18 cellular contexts compared by ENCODE assay signal in genomic region chr14:92847220-92848148, GRCh38. TPM values are rescaled to one million over a fixed set of nuclear protein-coding genes. Genes with fewer than 3 reads are reported as not detected.
A peak's percentile ranks its signal among the peaks of the same experiment; 100 is the strongest.
DNase-seq lines count a peak whose midpoint lies in the region; ATAC-seq and FAIRE-seq lines count a peak whose summit lies in the region.
"Had no signal": no experiment of that assay in that cellular context is flagged by ENCODE, and none has a peak within 500 bp of the region (broad histone marks: within the 10 kb centered on the region; RNA-seq: fewer than 3 reads in every experiment).

No MANE protein-coding gene starts in this region.

- peaks cover 49% of the 10 kb centered on the region for H3K4me1 Mint-ChIP-seq in activated naive CD4-positive, alpha-beta T cell treated with anti-CD3 and anti-CD28 coated beads, Interleukin-2, amount 50 U/mL, for 24 hours
- peaks cover 60% of the 10 kb centered on the region for H3K4me1 Mint-ChIP-seq in activated naive CD8-positive, alpha-beta T cell treated with anti-CD3 and anti-CD28 coated beads, Interleukin-2, amount 50 U/mL, for 24 hours
- peaks cover 33 to 63% of the 10 kb centered on the region in 2 donors for H3K4me1 Mint-ChIP-seq in stimulated activated naive B cell treated with anti-CD40 and anti-IgM and Interleukin-4, amounts not matched to agents 10 μg/mL and 1 μg/mL and 100 μg/mL, for 72 hours
- H3K4me1 Mint-ChIP-seq in T-helper 2 cell treated with Interferon-gamma antibody and Interleukin-4, amounts not matched to agents 5 μg/mL and 100 μg/mL, for 36 hours (ENCODE audit: low read depth) = peaks cover 16% of the 10 kb centered on the region
- H3K4me1 Mint-ChIP-seq: nephron had no signal

- FAIRE-seq in small intestine (lab: Jason Lieb, UNC) = no peak

- peaks cover 0 to 2% of the 10 kb centered on the region in 2 donors for H3K4me1 ChIP-seq in small intestine (ENCODE audit: control insufficient read depth in 2 of 2, insufficient read depth in 1 of 2, low read depth in 1 of 2, low read length in 1 of 2)

- H3K27me3 Mint-ChIP-seq in activated naive CD4-positive, alpha-beta T cell treated with anti-CD3 and anti-CD28 coated beads, Interleukin-2, amount 50 U/mL, for 24 hours = no peaks in the 10 kb centered on the region
- peaks cover 2% of the 10 kb centered on the region for H3K27me3 Mint-ChIP-seq in activated naive CD8-positive, alpha-beta T cell treated with anti-CD3 and anti-CD28 coated beads, Interleukin-2, amount 50 U/mL, for 24 hours
- peaks cover 0 to 7% of the 10 kb centered on the region in 2 donors for H3K27me3 Mint-ChIP-seq in stimulated activated naive B cell treated with anti-CD40 and anti-IgM and Interleukin-4, amounts not matched to agents 10 μg/mL and 1 μg/mL and 100 μg/mL, for 72 hours
- H3K27me3 Mint-ChIP-seq in T-helper 2 cell treated with Interferon-gamma antibody and Interleukin-4, amounts not matched to agents 5 μg/mL and 100 μg/mL, for 36 hours (ENCODE audit: low read depth) = no peaks in the 10 kb centered on the region

- H3K27me3 ChIP-seq in small intestine (ENCODE audit: control insufficient read depth in 2 of 2, insufficient read depth in 2 of 2, low read length in 2 of 2) = no peaks in the 10 kb centered on the region
- H3K27me3 ChIP-seq: left lung, suprapubic skin had no signal

- ATAC-seq in activated naive CD4-positive, alpha-beta T cell treated with anti-CD3 and anti-CD28 coated beads, Interleukin-2, amount 50 U/mL, for 72 hours = no peak
- ATAC-seq in activated naive CD8-positive, alpha-beta T cell treated with anti-CD3 and anti-CD28 coated beads, Interleukin-2, amount 50 U/mL, for 24 hours = no peak
- ATAC-seq in stimulated activated naive B cell treated with anti-CD40 and anti-IgM and Interleukin-4, amounts not matched to agents 10 μg/mL and 1 μg/mL and 100 μg/mL, for 72 hours (replicated peaks) = no peak
- ATAC-seq: HCT116, sciatic nerve had no signal

- no peak for DNase-seq in activated naive CD4-positive, alpha-beta T cell treated with anti-CD3 and anti-CD28 coated beads, Interleukin-2, amount 50 U/mL, for 72 hours (ENCODE audit: low spot score in 2 of 2)
- peak; percentile 40 for DNase-seq in NCI-H2227 (lab: John Stamatoyannopoulos, UW; ENCODE audit: unreplicated experiment)
- peak; percentile 29 for DNase-seq in activated naive CD8-positive, alpha-beta T cell treated with anti-CD3 and anti-CD28 coated beads, Interleukin-2, amount 50 U/mL, for 24 hours
- no peak for DNase-seq in stimulated activated naive B cell treated with anti-CD40 and anti-IgM and Interleukin-4, amounts not matched to agents 10 μg/mL and 1 μg/mL and 100 μg/mL, for 72 hours
- DNase-seq in small intestine = no peak
- no peak for DNase-seq in HuH-7.5 (ENCODE audit: low spot score)
- no peak for DNase-seq in T-helper 2 cell treated with Interferon-gamma antibody and Interleukin-4, amounts not matched to agents 5 μg/mL and 100 μg/mL, for 36 hours (ENCODE audit: low spot score)
- DNase-seq: activated CD4-positive, alpha-beta T cell treated with anti-CD3 and anti-CD28 coated beads, Interleukin-2, amount 50 U/mL, for 4 hours; activated gamma-delta T cell treated with Interleukin-2 at 50 U/mL for 16 hours; esophagus squamous epithelium; left lung; NCI-H187 treated with DMSO at 0.1 percent for 48 hours; PC-3 had no signal

- peaks cover 13% of the 10 kb centered on the region for H3K36me3 Mint-ChIP-seq in activated naive CD4-positive, alpha-beta T cell treated with anti-CD3 and anti-CD28 coated beads, Interleukin-2, amount 50 U/mL, for 24 hours
- H3K36me3 Mint-ChIP-seq in activated naive CD4-positive, alpha-beta T cell treated with anti-CD3 and anti-CD28 coated beads, Interleukin-2, amount 50 U/mL, for 72 hours = peaks cover 4 to 13% of the 10 kb centered on the region in 2 donors
- peaks cover 9% of the 10 kb centered on the region for H3K36me3 Mint-ChIP-seq in activated naive CD8-positive, alpha-beta T cell treated with anti-CD3 and anti-CD28 coated beads, Interleukin-2, amount 50 U/mL, for 24 hours (ENCODE audit: low read depth)
- H3K36me3 Mint-ChIP-seq in stimulated activated naive B cell treated with anti-CD40 and anti-IgM and Interleukin-4, amounts not matched to agents 10 μg/mL and 1 μg/mL and 100 μg/mL, for 72 hours = peaks cover 14 to 17% of the 10 kb centered on the region in 2 donors
- peaks cover 5% of the 10 kb centered on the region for H3K36me3 Mint-ChIP-seq in T-helper 2 cell treated with Interferon-gamma antibody and Interleukin-4, amounts not matched to agents 5 μg/mL and 100 μg/mL, for 36 hours (ENCODE audit: low read depth)

- no peaks in the 10 kb centered on the region for H3K36me3 ChIP-seq in small intestine (ENCODE audit: control insufficient read depth in 2 of 2, insufficient read depth in 2 of 2, low read length in 2 of 2)

- no peak overlapping the region for H3K4me3 Mint-ChIP-seq in activated naive CD4-positive, alpha-beta T cell treated with anti-CD3 and anti-CD28 coated beads, Interleukin-2, amount 50 U/mL, for 24 hours
- no peak overlapping the region for H3K4me3 Mint-ChIP-seq in activated naive CD8-positive, alpha-beta T cell treated with anti-CD3 and anti-CD28 coated beads, Interleukin-2, amount 50 U/mL, for 24 hours
- peak overlapping the region in 1 of 2 donors; percentile 49 for H3K4me3 Mint-ChIP-seq in stimulated activated naive B cell treated with anti-CD40 and anti-IgM and Interleukin-4, amounts not matched to agents 10 μg/mL and 1 μg/mL and 100 μg/mL, for 72 hours
- no peak overlapping the region for H3K4me3 Mint-ChIP-seq in T-helper 2 cell treated with Interferon-gamma antibody and Interleukin-4, amounts not matched to agents 5 μg/mL and 100 μg/mL, for 36 hours
- H3K4me3 Mint-ChIP-seq: nephron had no signal

- no peaks in the 10 kb centered on the region for H3K9me3 ChIP-seq in small intestine (ENCODE audit: control insufficient read depth, low read depth)
- H3K9me3 ChIP-seq: esophagus squamous epithelium, left lung, suprapubic skin had no signal

- WGBS in small intestine, 3 donors = 57 to 64% (median 64%) methylated on average over 8 of the region's 8 CpGs

- peaks cover 6% of the 10 kb centered on the region for H3K9me3 Mint-ChIP-seq in activated naive CD4-positive, alpha-beta T cell treated with anti-CD3 and anti-CD28 coated beads, Interleukin-2, amount 50 U/mL, for 24 hours
- peaks cover 4 to 5% of the 10 kb centered on the region in 2 donors for H3K9me3 Mint-ChIP-seq in activated naive CD4-positive, alpha-beta T cell treated with anti-CD3 and anti-CD28 coated beads, Interleukin-2, amount 50 U/mL, for 72 hours
- peaks cover 13% of the 10 kb centered on the region for H3K9me3 Mint-ChIP-seq in activated naive CD8-positive, alpha-beta T cell treated with anti-CD3 and anti-CD28 coated beads, Interleukin-2, amount 50 U/mL, for 24 hours
- H3K9me3 Mint-ChIP-seq in stimulated activated naive B cell treated with anti-CD40 and anti-IgM and Interleukin-4, amounts not matched to agents 10 μg/mL and 1 μg/mL and 100 μg/mL, for 72 hours = peaks cover 5 to 7% of the 10 kb centered on the region in 2 donors
- peaks cover 7% of the 10 kb centered on the region for H3K9me3 Mint-ChIP-seq in T-helper 2 cell treated with Interferon-gamma antibody and Interleukin-4, amounts not matched to agents 5 μg/mL and 100 μg/mL, for 36 hours

- H3K4me3 ChIP-seq in small intestine (ENCODE audit: low read depth in 1 of 2, low read length in 2 of 2) = no peak overlapping the region
- H3K4me3 ChIP-seq: esophagus squamous epithelium, left lung, suprapubic skin had no signal

- no peak overlapping the region for H3K27ac ChIP-seq in small intestine (ENCODE audit: low read depth in 1 of 2, low read length in 1 of 2)
- H3K27ac ChIP-seq: esophagus squamous epithelium, suprapubic skin had no signal

- H3K27ac Mint-ChIP-seq in activated naive CD4-positive, alpha-beta T cell treated with anti-CD3 and anti-CD28 coated beads, Interleukin-2, amount 50 U/mL, for 24 hours = peak overlapping the region; percentile 31
- peak overlapping the region in 1 of 2 donors; percentile 85 for H3K27ac Mint-ChIP-seq in activated naive CD4-positive, alpha-beta T cell treated with anti-CD3 and anti-CD28 coated beads, Interleukin-2, amount 50 U/mL, for 72 hours
- H3K27ac Mint-ChIP-seq in activated naive CD8-positive, alpha-beta T cell treated with anti-CD3 and anti-CD28 coated beads, Interleukin-2, amount 50 U/mL, for 24 hours = peak overlapping the region; percentile 90
- H3K27ac Mint-ChIP-seq in stimulated activated naive B cell treated with anti-CD40 and anti-IgM and Interleukin-4, amounts not matched to agents 10 μg/mL and 1 μg/mL and 100 μg/mL, for 72 hours = peak overlapping the region; percentile 96
- no peak overlapping the region for H3K27ac Mint-ChIP-seq in T-helper 2 cell treated with Interferon-gamma antibody and Interleukin-4, amounts not matched to agents 5 μg/mL and 100 μg/mL, for 36 hours
- H3K27ac Mint-ChIP-seq: nephron had no signal

RNA-seq across cellular contexts. Expression of gene GOLGA5, which starts 53.4 kb away (rescaled TPM):
- 10 to 100 TPM; 13.5 to 17.6 TPM for total RNA-seq in activated naive CD4-positive, alpha-beta T cell treated with anti-CD3 and anti-CD28 coated beads, Interleukin-2, amount 50 U/mL, for 72 hours
- 10 to 100 TPM; 21.9 to 53.9 (median 32.2) TPM for polyA plus RNA-seq in small intestine

Comparison
In these comparisons a context has a peak if more than half of its experiments do, and no peak if none do; other contexts are left out.
1. DNase-seq: peak in NCI-H2227 (single experiment) and activated naive CD8-positive, alpha-beta T cell treated with anti-CD3 and anti-CD28 coated beads, Interleukin-2, amount 50 U/mL, for 24 hours (single experiment); none in activated naive CD4-positive, alpha-beta T cell treated with anti-CD3 and anti-CD28 coated beads, Interleukin-2, amount 50 U/mL, for 72 hours (0 of 2), stimulated activated naive B cell treated with anti-CD40 and anti-IgM and Interleukin-4, amounts not matched to agents 10 μg/mL and 1 μg/mL and 100 μg/mL, for 72 hours (single experiment), small intestine (single experiment), HuH-7.5 (single experiment) and T-helper 2 cell treated with Interferon-gamma antibody and Interleukin-4, amounts not matched to agents 5 μg/mL and 100 μg/mL, for 36 hours (single experiment).